20 cellular contexts compared by ENCODE assay signal in genomic region chr16:12518238-12519004, GRCh38.
"Had no signal": no experiment of that assay in that cellular context is flagged by ENCODE, and none has a peak within 500 bp of the region (broad histone marks: within the 10 kb centered on the region; RNA-seq: fewer than 3 reads in every experiment).

No MANE protein-coding gene starts in this region.

- H3K4me3 Mint-ChIP-seq: activated T-cell treated with anti-CD3 and anti-CD28 coated beads, Interleukin-2, amount 50 U/mL, for 72 hours; dendritic cell treated with granulocyte-macrophage colony-stimulating factor and Interleukin-4, amounts not matched to agents 40 ng/mL and 50 ng/mL, for 4 days; stimulated activated memory B cell treated with anti-CD40 and anti-IgM and Interleukin-4, amounts not matched to agents 10 μg/mL and 1 μg/mL and 100 μg/mL, for 72 hours had no signal

- H3K27me3 ChIP-seq: adrenal gland, breast epithelium, esophagus squamous epithelium, pancreas, testis had no signal

- H3K9me3 Mint-ChIP-seq: activated naive CD4-positive, alpha-beta T cell treated with anti-CD3 and anti-CD28 coated beads, Interleukin-2, amount 50 U/mL, for 72 hours; activated T-cell treated with anti-CD3 and anti-CD28 coated beads, Interleukin-2, amount 50 U/mL, for 72 hours; dendritic cell treated with granulocyte-macrophage colony-stimulating factor and Interleukin-4, amounts not matched to agents 40 ng/mL and 50 ng/mL, for 4 days; stimulated activated memory B cell treated with anti-CD40 and anti-IgM and Interleukin-4, amounts not matched to agents 10 μg/mL and 1 μg/mL and 100 μg/mL, for 72 hours had no signal

- H3K27ac ChIP-seq: adrenal gland, breast epithelium, esophagus squamous epithelium, pancreas, testis, VCaP had no signal

- H3K4me2 ChIP-seq: smooth muscle cell had no signal

- ATAC-seq: activated naive CD4-positive, alpha-beta T cell treated with anti-CD3 and anti-CD28 coated beads, Interleukin-2, amount 50 U/mL, for 72 hours; activated T-cell treated with anti-CD3 and anti-CD28 coated beads, Interleukin-2, amount 50 U/mL, for 72 hours; left lobe of liver; pancreas; sciatic nerve; stimulated activated memory B cell treated with anti-CD40 and anti-IgM and Interleukin-4, amounts not matched to agents 10 μg/mL and 1 μg/mL and 100 μg/mL, for 72 hours had no signal

- H3K36me3 ChIP-seq: adrenal gland, breast epithelium, pancreas had no signal

- H3K4me3 ChIP-seq: adrenal gland, breast epithelium, esophagus squamous epithelium, pancreas, smooth muscle cell, testis had no signal

- H3K4me1 ChIP-seq: adrenal gland, breast epithelium, esophagus squamous epithelium, pancreas, testis had no signal

- DNase-seq: activated CD4-positive, alpha-beta T cell treated with anti-CD3 and anti-CD28 coated beads for 1 hour; activated CD4-positive, alpha-beta T cell treated with anti-CD3 and anti-CD28 coated beads, Interleukin-2, amount 50 U/mL, for 4 hours; activated effector memory CD4-positive, alpha-beta T cell treated with anti-CD3 and anti-CD28 coated beads, Interleukin-2, amount 50 U/mL, for 16 hours; activated T-cell treated with anti-CD3 and anti-CD28 coated beads, Interleukin-2, amount 50 U/mL, for 72 hours; adrenal gland; effector memory CD4-positive, alpha-beta T cell; esophagus squamous epithelium; midbrain; pancreas; stimulated activated CD4-positive, alpha-beta T cell treated with anti-CD3 and anti-CD28 coated beads, Interleukin-4, amount 100 ng/mL, for 1 hour; T-helper 2 cell; testis had no signal

- H3K27ac Mint-ChIP-seq: activated T-cell treated with anti-CD3 and anti-CD28 coated beads, Interleukin-2, amount 50 U/mL, for 72 hours; dendritic cell treated with granulocyte-macrophage colony-stimulating factor and Interleukin-4, amounts not matched to agents 40 ng/mL and 50 ng/mL, for 4 days; stimulated activated memory B cell treated with anti-CD40 and anti-IgM and Interleukin-4, amounts not matched to agents 10 μg/mL and 1 μg/mL and 100 μg/mL, for 72 hours had no signal

- H3K27me3 Mint-ChIP-seq: dendritic cell treated with granulocyte-macrophage colony-stimulating factor and Interleukin-4, amounts not matched to agents 40 ng/mL and 50 ng/mL, for 4 days; stimulated activated memory B cell treated with anti-CD40 and anti-IgM and Interleukin-4, amounts not matched to agents 10 μg/mL and 1 μg/mL and 100 μg/mL, for 72 hours had no signal

- H3K36me3 Mint-ChIP-seq: activated naive CD4-positive, alpha-beta T cell treated with anti-CD3 and anti-CD28 coated beads, Interleukin-2, amount 50 U/mL, for 72 hours had no signal
